8 cellular contexts compared by ENCODE assay signal in the genomic region with DNA sequence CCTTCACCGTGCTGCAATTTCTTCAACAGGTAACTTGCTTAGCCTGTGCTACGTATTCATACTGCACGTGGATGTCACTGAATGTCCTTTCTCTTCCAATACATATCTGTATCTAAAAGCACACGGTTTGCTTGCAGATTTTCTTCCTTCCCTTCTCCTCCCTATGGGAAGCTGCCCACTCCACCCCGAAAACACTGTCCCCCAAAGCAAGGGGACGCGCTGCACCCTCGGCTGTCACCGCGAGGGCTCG. TPM values are rescaled to one million over a fixed set of nuclear protein-coding genes. Genes with fewer than 3 reads are reported as not detected.
DNase-seq lines count a peak whose midpoint lies in the region; ATAC-seq and TF ChIP-seq lines count a peak whose summit lies in the region.

No MANE protein-coding gene starts in this region.

- peak; percentile 1 for ATAC-seq in GM18499 (IDR thresholded peaks at IDR 0.05; ENCODE audit: insufficient read depth, unreplicated experiment)
- peak; percentile 24 for ATAC-seq in HG02884 (IDR thresholded peaks at IDR 0.05; ENCODE audit: unreplicated experiment)

- peak overlapping the region; percentile 95 for H3K27ac ChIP-seq in 22Rv1
- peak overlapping the region; percentile 95 for H3K27ac ChIP-seq in temporal lobe (ENCODE audit: low read depth, low read length)

- peak overlapping the region; percentile 78 for H3K4me3 ChIP-seq in astrocyte of the cerebellum (ENCODE audit: low read depth, low read length)

- DNase-seq in NCI-H2081 (lab: John Stamatoyannopoulos, UW) (peak; percentile 66 to 76), astrocyte of the cerebellum (ENCODE audit: low read depth) (no peak), kidney glomerular epithelial cell (lab: John Stamatoyannopoulos, UW) (peak; percentile 22), NK-92 (lab: John Stamatoyannopoulos, UW; ENCODE audit: unreplicated experiment) (no peak)

- TF ChIP-seq CTCF in 22Rv1 (IDR thresholded peaks at IDR 0.05) = no peak
- TF ChIP-seq CTCF in astrocyte of the cerebellum (IDR thresholded peaks at IDR 0.05; ENCODE audit: low read depth, low read length, missing control alignments) = no peak

- in situ Hi-C loops in astrocyte of the cerebellum (cut with HindIII; ENCODE audit: low sequenced_read_pairs) = no loop called here

RNA-seq across cellular contexts. Expression of gene TMX4, which starts 0.7 kb away (rescaled TPM):
- 34.9 TPM for total RNA-seq in temporal lobe

Comparison
In these comparisons a context has a peak if more than half of its experiments do, and no peak if none do; other contexts are left out.
1. DNase-seq: peak in NCI-H2081 (2 of 2) and kidney glomerular epithelial cell (single experiment); none in astrocyte of the cerebellum (single experiment) and NK-92 (single experiment).